Comparison of ENCODE assay signal across 8 cellular contexts in genomic region chr22:19447388-19448075, GRCh38. TPM values are rescaled to one million over a fixed set of nuclear protein-coding genes. Genes with fewer than 3 reads are reported as not detected.
DNase-seq lines count a peak whose midpoint lies in the region; ATAC-seq and TF ChIP-seq lines count a peak whose summit lies in the region.

Gene C22orf39, minus strand, starts transcription at chr22:19447711. Its CDS starts 23 bp downstream, at chr22:19447688.

- H3K4me1 ChIP-seq in adrenal gland (replicated peaks in 1 of 2) (peaks cover 14 to 27% of the 10 kb centered on the region in 2 donors), heart right ventricle (peaks cover 20 to 52% (median 37%) of the 10 kb centered on the region in 9 donors), upper lobe of left lung (peaks cover 20 to 40% (median 25%) of the 10 kb centered on the region in 4 donors)

- peaks cover 50 to 55% (median 53%) of the 10 kb centered on the region in 3 donors for H3K4me1 Mint-ChIP-seq in T-cell

- DNase-seq in NCI-H1436 treated with DMSO at 0.1 percent for 48 hours (lab: John Stamatoyannopoulos, UW) (peak; percentile 85), T-cell (peak; percentile 71 to 93 (median 87)), adrenal gland (peak; percentile 91 to 97 (median 93)), heart right ventricle (peak; percentile 86 to 95), posterior cingulate gyrus (peak; percentile 91 to 99 (median 95)), upper lobe of left lung (peak; percentile 94 to 96)

- H3K4me3 ChIP-seq in GM12875 (ENCODE audit: low read depth, low read length) (peak within 1 kb of the TSS; percentile 82), adrenal gland (peak within 1 kb of the TSS; percentile 49 to 81 (median 54)), heart right ventricle (peak within 1 kb of the TSS; percentile 64 to 97 (median 91)), upper lobe of left lung (peak within 1 kb of the TSS; percentile 74 to 92 (median 82))

- intact Hi-C loops in adrenal gland (cut with DNase I) (no loop called here), heart right ventricle (cut with DNase I) (loop anchor here in 4 of 10 donors (1.0 to 10.0 kb wide), 5 partner anchors 15 to 155 kb away; partner anchors contain the start of genes CLTCL1 (in 2 of the 4), MRPL40 (in 2 of the 4), CDC45 (in 1 of the 4) and UFD1 (in 1 of the 4)), posterior cingulate gyrus (cut with DNase I) (loop anchor here (1.0 kb wide), 1 partner anchor 15 kb away; the partner anchor contains the start of gene MRPL40)

- no peak for TF ChIP-seq EP300 in upper lobe of left lung (IDR thresholded peaks at IDR 0.05)

- peaks cover 18% of the 10 kb centered on the region for H3K36me3 Mint-ChIP-seq in T-cell

- no peaks in the 10 kb centered on the region for H3K27me3 Mint-ChIP-seq in T-cell

- H3K27ac ChIP-seq in adrenal gland (peak within 1 kb of the TSS; percentile 81 to 96 (median 94)), heart right ventricle (peak within 1 kb of the TSS; percentile 87 to 97 (median 93)), upper lobe of left lung (peak within 1 kb of the TSS; percentile 90 to 96 (median 91))

- CTCF ChIA-PET in T-cell (lab: Charles Lee): interaction anchor here in 1 of 2 donors (0.5 kb wide), 1 partner anchor 10 kb away, joined by 6 read pairs; no protein-coding TSS in a partner anchor

- H3K9me3 ChIP-seq in adrenal gland (replicated peaks in 1 of 3) (no peaks in the 10 kb centered on the region), heart right ventricle (no peaks in the 10 kb centered on the region), upper lobe of left lung (no peaks in the 10 kb centered on the region)

- ATAC-seq in HG02798 (IDR thresholded peaks at IDR 0.05; ENCODE audit: poor library complexity, unreplicated experiment) (peak; percentile 85), T-cell (replicated peaks in 1 of 4) (peak; percentile 91 to 93 (median 93)), heart right ventricle (peak; percentile 92 to 97 (median 96)), upper lobe of left lung (ENCODE audit: low FRiP score in 2 of 2) (peak; percentile 94 to 97)

- peak within 1 kb of the TSS; percentile 89 to 95 (median 90) for H3K4me3 Mint-ChIP-seq in T-cell

- H3K36me3 ChIP-seq in adrenal gland (replicated peaks in 1 of 2) (peaks cover 0 to 31% of the 10 kb centered on the region in 2 donors), heart right ventricle (peaks cover 0 to 59% (median 4%) of the 10 kb centered on the region in 9 donors), upper lobe of left lung (peaks cover 4 to 38% (median 21%) of the 10 kb centered on the region in 4 donors)

- no peaks in the 10 kb centered on the region for H3K9me3 Mint-ChIP-seq in T-cell

- H3K27me3 ChIP-seq in adrenal gland: no peaks in the 10 kb centered on the region
- no peaks in the 10 kb centered on the region for H3K27me3 ChIP-seq in heart right ventricle
- H3K27me3 ChIP-seq in upper lobe of left lung: no peaks in the 10 kb centered on the region

- TF ChIP-seq POLR2A in adrenal gland (IDR thresholded peaks at IDR 0.05) (peak; percentile 90 to 93), upper lobe of left lung (IDR thresholded peaks at IDR 0.05) (peak; percentile 15 to 96 (median 84))

- POLR2A ChIA-PET in T-cell (lab: Charles Lee): no interaction called here

- TF ChIP-seq CTCF in GM12875 (IDR thresholded peaks at IDR 0.05; ENCODE audit: borderline replicate concordance, insufficient read depth, low read depth, low read length): no peak
- peak in 1 of 6 experiments; percentile 15 for TF ChIP-seq CTCF in adrenal gland (IDR thresholded peaks at IDR 0.05)
- no peak for TF ChIP-seq CTCF in heart right ventricle (IDR thresholded peaks at IDR 0.05)
- TF ChIP-seq CTCF in upper lobe of left lung (IDR thresholded peaks at IDR 0.05): peak in 1 of 6 experiments; percentile 21

- H3K27ac Mint-ChIP-seq in T-cell: peak within 1 kb of the TSS; percentile 94

- 0 to 1% (median 0%) methylated on average over 23 to 83 of the region's 83 CpGs for WGBS in adrenal gland, 4 donors
- 0% methylated on average over 82 to 83 of the region's 83 CpGs for WGBS in heart right ventricle, 2 donors
- 0 to 1% methylated on average over 8 to 53 of the region's 83 CpGs for WGBS in upper lobe of left lung, 2 donors

RNA-seq across cellular contexts. Expression of gene C22orf39, which starts in this region (rescaled TPM):
- total RNA-seq in T-cell: 10 to 100 TPM; 34.5 to 41.3 (median 40.9) TPM
- total RNA-seq in adrenal gland: 10 to 100 TPM; 27.5 to 72.5 (median 44.4) TPM
- polyA plus RNA-seq in adrenal gland: 10 to 100 TPM; 39.6 to 49.6 (median 48.0) TPM
- 100 to 1,000 TPM in 1 of 10 donors, 10 to 100 TPM in 9; 47.7 to 123 (median 66.2) TPM for total RNA-seq in heart right ventricle
- 10 to 100 TPM; 41.7 to 42.3 TPM for polyA plus RNA-seq in heart right ventricle
- total RNA-seq in upper lobe of left lung: 10 to 100 TPM; 29.1 to 48.6 (median 43.6) TPM

Comparison
In these comparisons a context has a peak if more than half of its experiments do, and no peak if none do; other contexts are left out.
1. Peak in every context shown above with its lines: DNase-seq, ATAC-seq, H3K4me3 ChIP-seq and H3K27ac ChIP-seq.